In the genomic region with DNA sequence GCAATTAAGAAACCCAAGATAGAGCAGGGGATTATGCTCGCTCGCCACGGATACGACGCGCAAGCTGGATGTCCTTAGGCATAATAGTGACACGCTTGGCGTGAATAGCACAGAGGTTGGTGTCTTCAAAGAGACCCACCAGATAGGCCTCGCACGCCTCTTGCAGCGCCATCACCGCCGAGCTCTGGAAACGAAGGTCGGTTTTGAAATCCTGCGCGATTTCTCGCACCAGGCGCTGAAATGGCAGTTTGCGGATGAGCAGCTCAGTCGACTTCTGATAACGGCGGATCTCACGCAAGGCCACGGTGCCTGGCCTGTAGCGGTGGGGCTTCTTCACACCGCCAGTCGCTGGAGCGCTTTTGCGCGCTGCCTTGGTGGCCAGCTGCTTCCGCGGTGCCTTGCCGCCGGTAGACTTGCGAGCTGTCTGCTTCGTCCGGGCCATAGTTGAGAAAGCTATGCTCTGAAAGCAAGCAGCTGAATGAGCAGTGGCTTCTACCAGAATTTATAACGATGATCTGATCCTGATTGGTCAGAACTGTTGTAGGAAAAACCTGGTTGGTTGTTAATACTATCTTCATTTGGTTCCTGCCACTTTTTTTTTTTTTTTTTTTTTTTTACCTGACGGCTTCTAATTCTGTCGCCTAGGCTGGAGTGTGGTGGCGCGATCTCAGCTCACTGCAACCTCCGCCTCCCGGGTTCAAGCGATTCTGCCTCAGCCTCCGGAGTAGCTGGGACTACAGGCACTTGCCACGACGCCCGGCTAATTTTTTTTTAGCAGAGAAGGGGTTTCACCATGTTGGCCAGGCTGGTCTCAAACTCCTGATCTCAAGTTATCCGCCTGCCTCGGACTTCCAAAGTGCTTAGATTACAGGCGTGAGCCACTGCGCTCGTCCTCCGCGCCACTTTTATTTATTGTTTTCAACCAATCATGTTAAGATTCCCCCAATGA, we compare ENCODE assay signal across 8 cellular contexts. TPM values are rescaled to one million over a fixed set of nuclear protein-coding genes. Genes with fewer than 3 reads are reported as not detected.
DNase-seq lines count a peak whose midpoint lies in the region; ATAC-seq and TF ChIP-seq lines count a peak whose summit lies in the region.

No MANE protein-coding gene starts in this region.

- no peaks in the 10 kb centered on the region for H3K36me3 Mint-ChIP-seq in T-helper 17 cell (ENCODE audit: low read depth)

- H3K36me3 ChIP-seq in DOHH2 (ENCODE audit: control insufficient read depth, low read length) (peaks cover 26% of the 10 kb centered on the region), iPS-20b (ENCODE audit: insufficient read depth, low read depth, low read length) (no peaks in the 10 kb centered on the region)

- peaks cover 53% of the 10 kb centered on the region for H3F3A ChIP-seq in DOHH2 (ENCODE audit: control insufficient read depth, insufficient read depth)

- ATAC-seq in GM21526 (IDR thresholded peaks at IDR 0.05; ENCODE audit: low FRiP score, unreplicated experiment) (peak; percentile 43), T-helper 17 cell (peak; percentile 63)

- DNase-seq in HUDEP-2 (lab: John Stamatoyannopoulos, UW; ENCODE audit: unreplicated experiment in 76 of 76) = peak in 69 of 76 experiments; percentile 75 to 99 (median 93)
- DNase-seq in T-helper 17 cell = peak; percentile 56 to 66 (median 62)
- DNase-seq in astrocyte of the spinal cord (ENCODE audit: low read depth, low spot score) = peak; percentile 96
- peak; percentile 74 to 75 for DNase-seq in stimulated activated CD4-positive, alpha-beta T cell treated with anti-CD3 and anti-CD28 coated beads, Interleukin-15, amount 100 ng/mL, for 48 hours (ENCODE audit: low read depth in 2 of 2)
- no peak for DNase-seq in NCI-H1105 treated with DMSO at 0.1 percent for 48 hours (lab: John Stamatoyannopoulos, UW)

- no peaks in the 10 kb centered on the region for H3K9me2 ChIP-seq in DOHH2 (replicated peaks; ENCODE audit: control insufficient read depth, low read length)

- peak overlapping the region; percentile 97 for H3K9ac ChIP-seq in iPS-20b (ENCODE audit: low read depth, low read length)

- peak overlapping the region; percentile 99 for H3K4me2 ChIP-seq in DOHH2 (ENCODE audit: low read length)

- no peak for TF ChIP-seq CTCF in DOHH2 (IDR thresholded peaks at IDR 0.05; ENCODE audit: low read depth, low read length, poor library complexity, severe bottlenecking)
- TF ChIP-seq CTCF in astrocyte of the spinal cord (IDR thresholded peaks at IDR 0.05; ENCODE audit: low read depth, low read length) = no peak

- in situ Hi-C loops in astrocyte of the spinal cord (cut with HindIII; ENCODE audit: low sequenced_read_pairs) = loop anchor here (10.0 kb wide), 1 partner anchor 746 kb away; a partner anchor contains a TSS

- H3K4me1 Mint-ChIP-seq in T-helper 17 cell = peaks cover 27% of the 10 kb centered on the region

- H3K4me1 ChIP-seq in DOHH2 (ENCODE audit: control insufficient read depth, low read length) = peaks cover 53% of the 10 kb centered on the region
- peaks cover 16% of the 10 kb centered on the region for H3K4me1 ChIP-seq in iPS-20b (ENCODE audit: insufficient read depth, low read length)

- no peak overlapping the region for H3K27ac Mint-ChIP-seq in T-helper 17 cell

- peak overlapping the region; percentile 99 for H3K27ac ChIP-seq in DOHH2 (ENCODE audit: low read depth, low read length)
- peak overlapping the region; percentile 88 for H3K27ac ChIP-seq in iPS-20b (ENCODE audit: low read length)

- H3K9me3 ChIP-seq in DOHH2 (ENCODE audit: control insufficient read depth, insufficient read depth, low read length) = no peaks in the 10 kb centered on the region
- H3K9me3 ChIP-seq in T-helper 17 cell (ENCODE audit: control insufficient read depth, low read length, poor library complexity, severe bottlenecking) = no peaks in the 10 kb centered on the region
- no peaks in the 10 kb centered on the region for H3K9me3 ChIP-seq in iPS-20b (ENCODE audit: insufficient read depth, low read depth, low read length)

- no peaks in the 10 kb centered on the region for H4K20me1 ChIP-seq in DOHH2 (ENCODE audit: control insufficient read depth, insufficient read depth, low read depth, low read length)

- no peaks in the 10 kb centered on the region for H3K27me3 Mint-ChIP-seq in T-helper 17 cell

- peak overlapping the region; percentile 97 for H3K4me3 ChIP-seq in DOHH2 (ENCODE audit: low read length)
- H3K4me3 ChIP-seq in astrocyte of the spinal cord (ENCODE audit: low read depth, low read length) = peak overlapping the region; percentile 53
- H3K4me3 ChIP-seq in iPS-20b (ENCODE audit: low read length) = peak overlapping the region; percentile 75

- H3K4me3 Mint-ChIP-seq in T-helper 17 cell = peak overlapping the region; percentile 82

- H3K27me3 ChIP-seq in DOHH2 (ENCODE audit: control insufficient read depth, low read length) (no peaks in the 10 kb centered on the region), iPS-20b (ENCODE audit: insufficient read depth, low read length) (no peaks in the 10 kb centered on the region)

- H3K79me2 ChIP-seq in DOHH2 (ENCODE audit: control insufficient read depth, low read length) = no peaks in the 10 kb centered on the region

RNA-seq across cellular contexts. Expression of a gene that starts 21.6 kb away (rescaled TPM):
- not detected for total RNA-seq in T-helper 17 cell
